In the genomic region with DNA sequence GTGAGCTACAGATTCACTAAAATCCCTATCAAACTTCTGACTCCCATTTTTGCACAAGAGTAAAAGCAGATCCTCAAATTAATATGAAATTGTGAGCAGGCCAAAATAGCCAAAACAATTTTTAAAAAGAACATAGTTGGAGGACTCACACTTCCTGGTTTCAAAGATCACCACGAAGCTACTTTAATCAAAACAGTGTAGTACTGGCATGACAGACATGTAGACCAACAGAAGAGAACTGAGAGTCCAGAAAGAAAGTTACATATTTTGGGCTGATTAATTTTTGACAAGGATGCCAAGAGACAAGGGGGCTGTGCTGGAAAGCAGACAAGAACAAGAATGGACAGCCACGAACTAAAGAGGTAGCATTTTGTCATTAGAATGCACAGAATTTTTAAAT, we compare ENCODE assay signal across 9 cellular contexts. TPM values are rescaled to one million over a fixed set of nuclear protein-coding genes. Genes with fewer than 3 reads are reported as not detected.
DNase-seq lines count a peak whose midpoint lies in the region; ATAC-seq and TF ChIP-seq lines count a peak whose summit lies in the region.
"Had no signal": no experiment of that assay in that cellular context is flagged by ENCODE, and none has a peak within 500 bp of the region (broad histone marks: within the 10 kb centered on the region; RNA-seq: fewer than 3 reads in every experiment).

No MANE protein-coding gene starts in this region.

- H3K4me3 ChIP-seq in esophagus squamous epithelium (no peak overlapping the region), subcutaneous abdominal adipose tissue (ENCODE audit: low read depth in 1 of 5, low read length in 5 of 5) (no peak overlapping the region)

- no peak for TF ChIP-seq POLR2A in esophagus squamous epithelium (IDR thresholded peaks at IDR 0.05)

- H3K36me3 ChIP-seq in esophagus squamous epithelium (no peaks in the 10 kb centered on the region), subcutaneous abdominal adipose tissue (ENCODE audit: control insufficient read depth in 5 of 5, insufficient read depth in 5 of 5, low read length in 5 of 5) (no peaks in the 10 kb centered on the region)

- H3K4me1 ChIP-seq in esophagus squamous epithelium (peaks cover 15 to 81% (median 31%) of the 10 kb centered on the region in 3 donors), subcutaneous abdominal adipose tissue (ENCODE audit: control insufficient read depth in 5 of 5, insufficient read depth in 5 of 5, low read length in 5 of 5) (peaks cover 6 to 64% (median 50%) of the 10 kb centered on the region in 5 donors)

- peak; percentile 56 for ATAC-seq in GM19463 (IDR thresholded peaks at IDR 0.05; ENCODE audit: unreplicated experiment)
- peak; percentile 68 for ATAC-seq in HG03135 (IDR thresholded peaks at IDR 0.05; ENCODE audit: unreplicated experiment)

- WGBS in esophagus squamous epithelium, 2 donors, result 25 to 31% methylated on average over 2 of the region's 2 CpGs

- no peaks in the 10 kb centered on the region for H3K27me3 ChIP-seq in esophagus squamous epithelium
- H3K27me3 ChIP-seq in subcutaneous abdominal adipose tissue (ENCODE audit: control insufficient read depth in 5 of 5, insufficient read depth in 4 of 5, low read length in 5 of 5), result no peaks in the 10 kb centered on the region

- no peak for TF ChIP-seq CTCF in esophagus squamous epithelium (IDR thresholded peaks at IDR 0.05)

- H3K27ac ChIP-seq in esophagus squamous epithelium (peak overlapping the region in 3 of 4 donors; percentile 31 to 60 (median 40)), subcutaneous abdominal adipose tissue (ENCODE audit: low read depth, low read length) (peak overlapping the region; percentile 93)

- intact Hi-C loops in esophagus squamous epithelium (cut with DNase I), result no loop called here

- DNase-seq in esophagus squamous epithelium (lab: John Stamatoyannopoulos, UW) (no peak), ecto neural progenitor cell (ENCODE audit: low spot score) (no peak), NCI-H2029 (lab: John Stamatoyannopoulos, UW) (no peak), NCI-H526 (lab: John Stamatoyannopoulos, UW) (no peak), NCI-H2107 (lab: John Stamatoyannopoulos, UW) (no peak)
- DNase-seq: posterior cingulate gyrus had no signal

- H3K9ac ChIP-seq in subcutaneous abdominal adipose tissue (ENCODE audit: low read length in 5 of 5), result peak overlapping the region in 4 of 5 donors; percentile 9 to 62 (median 48)

- H3K9me3 ChIP-seq in esophagus squamous epithelium, result no peaks in the 10 kb centered on the region
- H3K9me3 ChIP-seq in subcutaneous abdominal adipose tissue (ENCODE audit: control insufficient read depth in 5 of 5, low read length in 5 of 5), result no peaks in the 10 kb centered on the region

RNA-seq across cellular contexts. Expression of gene RYK, which starts 14.2 kb away (rescaled TPM):
- total RNA-seq in esophagus squamous epithelium, result 10 to 100 TPM; 29.3 to 75.5 (median 39.1) TPM
